In genomic region chr4:2763511-2763967, GRCh38 we compare ENCODE assay signal across 9 cellular contexts. TPM values are rescaled to one million over a fixed set of nuclear protein-coding genes. Genes with fewer than 3 reads are reported as not detected.
DNase-seq lines count a peak whose midpoint lies in the region; ATAC-seq and TF ChIP-seq lines count a peak whose summit lies in the region.
"Had no signal": no experiment of that assay in that cellular context is flagged by ENCODE, and none has a peak within 500 bp of the region (broad histone marks: within the 10 kb centered on the region; RNA-seq: fewer than 3 reads in every experiment).

No MANE protein-coding gene starts in this region.

- ATAC-seq in GM21515 (IDR thresholded peaks at IDR 0.05; ENCODE audit: unreplicated experiment) (no peak), GM18519 (IDR thresholded peaks at IDR 0.05; ENCODE audit: low FRiP score, unreplicated experiment) (no peak)

- H3K27ac ChIP-seq in urinary bladder (ENCODE audit: low read depth) = no peak overlapping the region

- H3K27me3 ChIP-seq in mononuclear cell (ENCODE audit: insufficient read depth, low read length) = no peaks in the 10 kb centered on the region

- peak; percentile 63 for DNase-seq in activated effector memory CD4-positive, alpha-beta T cell treated with anti-CD3 and anti-CD28 coated beads, Interleukin-2, amount 50 U/mL, for 16 hours
- DNase-seq in activated effector memory CD4-positive, alpha-beta T cell treated with Interleukin-2 at 50 U/mL for 16 hours = no peak
- DNase-seq in choroid plexus epithelial cell (ENCODE audit: low read depth) (no peak), hepatic stellate cell (ENCODE audit: low spot score) (no peak)
- DNase-seq: SHP77 had no signal

- peaks cover 11% of the 10 kb centered on the region for H3K4me1 ChIP-seq in mononuclear cell (ENCODE audit: insufficient read depth, low read length)
- H3K4me1 ChIP-seq in urinary bladder (ENCODE audit: insufficient read depth) = no peaks in the 10 kb centered on the region

- no peak for TF ChIP-seq CTCF in choroid plexus epithelial cell (conservative IDR thresholded peaks at IDR 0.05; ENCODE audit: low read depth, low read length)

- H3K9me3 ChIP-seq in mononuclear cell (ENCODE audit: low read depth, low read length) = no peaks in the 10 kb centered on the region

- H3K4me3 ChIP-seq in choroid plexus epithelial cell (ENCODE audit: low read depth, low read length) (peak overlapping the region; percentile 61), mononuclear cell (ENCODE audit: low read length) (peak overlapping the region; percentile 24), urinary bladder (ENCODE audit: low read depth, low read length) (peak overlapping the region; percentile 37)

- WGBS in urinary bladder = 44% methylated on average over 23 of the region's 23 CpGs

- H3K36me3 ChIP-seq in urinary bladder (ENCODE audit: insufficient read depth) = no peaks in the 10 kb centered on the region

RNA-seq across cellular contexts. Expression of gene TNIP2, which starts 7.4 kb away (rescaled TPM):
- total RNA-seq in mononuclear cell (53.8 TPM), urinary bladder (13.1 TPM)
- polyA plus RNA-seq in urinary bladder = 49.8 TPM

RNA-seq across cellular contexts. Expression of gene SH3BP2, which starts 29.3 kb away (rescaled TPM):
- total RNA-seq in mononuclear cell (134 TPM), urinary bladder (26.0 TPM)
- polyA plus RNA-seq in urinary bladder = 18.8 TPM
